Comparison of ENCODE assay signal across 14 cellular contexts in genomic region chr7:117067322-117067721, GRCh38.
"Had no signal": no experiment of that assay in that cellular context is flagged by ENCODE, and none has a peak within 500 bp of the region (broad histone marks: within the 10 kb centered on the region; RNA-seq: fewer than 3 reads in every experiment).

No MANE protein-coding gene starts in this region.

- H3K4me3 ChIP-seq: esophagus squamous epithelium, skin epidermis had no signal

- H3K9me3 Mint-ChIP-seq: activated CD4-positive, alpha-beta T cell treated with anti-CD3 and anti-CD28 coated beads, Interleukin-2, amount 10 ng/mL, durations not matched to agents 7 days and 5 days; activated T-helper 17 cell treated with anti-CD3 and anti-CD28 coated beads, Interleukin-2, amount 50 U/mL, for 72 hours; naive thymus-derived CD8-positive, alpha-beta T cell had no signal

- H3K36me3 ChIP-seq: esophagus squamous epithelium had no signal

- H3K27ac Mint-ChIP-seq: activated CD4-positive, alpha-beta T cell treated with anti-CD3 and anti-CD28 coated beads, Interleukin-2, amount 10 ng/mL, durations not matched to agents 7 days and 5 days; activated T-helper 17 cell treated with anti-CD3 and anti-CD28 coated beads, Interleukin-2, amount 50 U/mL, for 72 hours; naive thymus-derived CD8-positive, alpha-beta T cell had no signal

- H3K9me3 ChIP-seq: esophagus squamous epithelium had no signal

- H3K27me3 ChIP-seq: esophagus squamous epithelium had no signal

- H3K36me3 Mint-ChIP-seq: naive thymus-derived CD8-positive, alpha-beta T cell had no signal

- H3K27ac ChIP-seq: esophagus squamous epithelium, skin epidermis had no signal

- H3K27me3 Mint-ChIP-seq: activated T-helper 17 cell treated with anti-CD3 and anti-CD28 coated beads, Interleukin-2, amount 50 U/mL, for 72 hours; naive thymus-derived CD8-positive, alpha-beta T cell had no signal

- DNase-seq: activated CD4-positive, alpha-beta T cell treated with anti-CD3 and anti-CD28 coated beads, Interleukin-2, amount 10 ng/mL, durations not matched to agents 7 days and 5 days; activated CD8-positive, alpha-beta memory T cell treated with anti-CD3 and anti-CD28 coated beads for 24 hours; activated naive CD4-positive, alpha-beta T cell treated with Interleukin-2 at 50 U/mL for 16 hours; anterior cingulate cortex; esophagus squamous epithelium; hippocampal formation; mesenchymal stem cell; naive thymus-derived CD8-positive, alpha-beta T cell; stimulated activated CD4-positive, alpha-beta T cell treated with anti-CD3 and anti-CD28 coated beads, Interleukin-4, amount 100 ng/mL, for 24 hours; stimulated activated naive CD4-positive, alpha-beta T cell treated with Interleukin-2 at 50 U/mL for 16 hours; substantia nigra; trophoblast cell had no signal

- H3K4me3 Mint-ChIP-seq: activated CD4-positive, alpha-beta T cell treated with anti-CD3 and anti-CD28 coated beads, Interleukin-2, amount 10 ng/mL, durations not matched to agents 7 days and 5 days; activated T-helper 17 cell treated with anti-CD3 and anti-CD28 coated beads, Interleukin-2, amount 50 U/mL, for 72 hours; naive thymus-derived CD8-positive, alpha-beta T cell had no signal
